Comparison of ENCODE assay signal across 21 cellular contexts in the genomic region with DNA sequence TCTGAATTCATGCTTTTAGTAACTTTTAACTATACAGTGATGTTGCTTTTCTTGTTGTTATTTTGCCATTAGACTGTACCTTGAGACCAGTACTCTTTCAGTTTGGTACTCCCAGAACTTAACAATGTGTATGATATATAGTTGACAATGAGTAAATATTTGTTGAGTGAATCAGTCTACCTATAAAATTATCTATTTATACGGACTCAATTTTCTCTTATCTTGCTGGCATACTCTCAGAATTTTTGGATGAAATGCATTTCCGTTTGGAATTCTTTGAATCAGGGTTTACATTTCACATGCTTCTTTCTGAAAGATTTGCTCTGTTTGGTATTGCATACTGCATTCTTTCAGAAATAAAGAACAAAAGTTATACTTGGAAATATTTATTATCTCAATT. TPM values are rescaled to one million over a fixed set of nuclear protein-coding genes. Genes with fewer than 3 reads are reported as not detected.
DNase-seq lines count a peak whose midpoint lies in the region; ATAC-seq, FAIRE-seq and TF ChIP-seq lines count a peak whose summit lies in the region.
"Had no signal": no experiment of that assay in that cellular context is flagged by ENCODE, and none has a peak within 500 bp of the region (broad histone marks: within the 10 kb centered on the region; RNA-seq: fewer than 3 reads in every experiment).

No MANE protein-coding gene starts in this region.

- dilution Hi-C loops in endothelial cell of umbilical vein (cut with MboI; ENCODE audit: extremely low pct_ligation_motif_present, low sequenced_read_pairs): no loop called here

- peak; percentile 14 for DNase-seq in DMS53 (lab: John Stamatoyannopoulos, UW)
- no peak for DNase-seq in DMS53 treated with DMSO at 0.1 percent for 48 hours (lab: John Stamatoyannopoulos, UW; ENCODE audit: unreplicated experiment)
- peak; percentile 86 for DNase-seq in PC-3
- no peak for DNase-seq in endothelial cell of umbilical vein (ENCODE audit: low read depth, low spot score)
- DNase-seq in GM13976 (ENCODE audit: low spot score): no peak
- DNase-seq in RCC 7860 (ENCODE audit: low spot score): no peak
- no peak for DNase-seq in nucleus accumbens (lab: John Stamatoyannopoulos, UW)
- DNase-seq: ACHN; C1 segment of cervical spinal cord; Calu3; CD4-positive, alpha-beta T cell; DMS 273 treated with DMSO at 0.1 percent for 48 hours; DMS79 treated with DMSO at 0.1 percent for 48 hours; EL had no signal

- intact Hi-C loops in PC-3 (cut with micrococcal nuclease) (loop anchor here (1.0 to 5.0 kb wide), 2 partner anchors 10 to 197 kb away; no protein-coding TSS in a partner anchor), endothelial cell of umbilical vein (cut with micrococcal nuclease) (no loop called here)

- TF ChIP-seq CTCF in PC-3 (conservative IDR thresholded peaks at IDR 0.05; ENCODE audit: low read depth, low read length) (no peak), endothelial cell of umbilical vein (IDR thresholded peaks at IDR 0.05; ENCODE audit: extremely low read depth in 1 of 2, insufficient read depth in 1 of 2, low read depth in 1 of 2, low read length in 2 of 2) (no peak), GM13976 (IDR thresholded peaks at IDR 0.05; ENCODE audit: borderline replicate concordance, control extremely low read depth, extremely low read depth, insufficient read depth, missing control alignments) (no peak)

- peaks cover 3% of the 10 kb centered on the region for H3F3A ChIP-seq in PC-3 (ENCODE audit: low read length, unreplicated experiment)

- H3K4me2 ChIP-seq in PC-3 (ENCODE audit: low read length) (peak overlapping the region; percentile 63), endothelial cell of umbilical vein (ENCODE audit: insufficient read depth, low read length) (no peak overlapping the region)

- POLR2A ChIA-PET in PC-3 (lab: Charles Lee; ENCODE audit: unreplicated experiment): no interaction called here
- POLR2A ChIA-PET in endothelial cell of umbilical vein (lab: Charles Lee): no interaction called here

- H2AFZ ChIP-seq in PC-3 (ENCODE audit: low read length) (no peak overlapping the region), endothelial cell of umbilical vein (ENCODE audit: low read depth, low read length) (no peak overlapping the region)

- peak overlapping the region; percentile 62 for H3K27ac ChIP-seq in PC-3 (ENCODE audit: low read length)
- peak overlapping the region; percentile 1 for H3K27ac ChIP-seq in endothelial cell of umbilical vein (ENCODE audit: insufficient read depth, low read depth, low read length)
- H3K27ac ChIP-seq: 22Rv1 had no signal

- H3K27me3 ChIP-seq in PC-3 (ENCODE audit: low read length) (no peaks in the 10 kb centered on the region), endothelial cell of umbilical vein (ENCODE audit: control insufficient read depth in 2 of 2, insufficient read depth in 2 of 2, low read length in 2 of 2) (no peaks in the 10 kb centered on the region)

- CTCF ChIA-PET in PC-3 (lab: Charles Lee) (no interaction called here), endothelial cell of umbilical vein (lab: Charles Lee) (no interaction called here)

- no peaks in the 10 kb centered on the region for H3K9me3 ChIP-seq in PC-3 (ENCODE audit: low read length)
- no peaks in the 10 kb centered on the region for H3K9me3 ChIP-seq in endothelial cell of umbilical vein (replicated peaks; ENCODE audit: control insufficient read depth, insufficient read depth, low read length)
- H3K9me3 ChIP-seq: HAP-1 had no signal

- in situ Hi-C loops in GM13976 (cut with MboI; ENCODE audit: low sequenced_read_pairs, unreplicated experiment): no loop called here

- peak; percentile 43 for FAIRE-seq in endothelial cell of umbilical vein (lab: Jason Lieb, UNC)
- FAIRE-seq in RCC 7860 (lab: Jason Lieb, UNC): no peak
- FAIRE-seq: G401.6, GM12891, GM19239, H1 had no signal

- H3K79me2 ChIP-seq in PC-3 (ENCODE audit: low read length): no peaks in the 10 kb centered on the region
- H3K79me2 ChIP-seq in endothelial cell of umbilical vein (ENCODE audit: control insufficient read depth, insufficient read depth, low read length): no peaks in the 10 kb centered on the region

- H3K9me1 ChIP-seq in endothelial cell of umbilical vein (replicated peaks; ENCODE audit: control insufficient read depth, extremely low read depth, insufficient read depth, low read length): no peaks in the 10 kb centered on the region

- BruUV-seq in PC-3 (replicated peaks; lab: Mats Ljungman, UMichigan) (no TSS peak), endothelial cell of umbilical vein (replicated peaks; lab: Mats Ljungman, UMichigan) (no TSS peak)

- no peak for TF ChIP-seq POLR2A in endothelial cell of umbilical vein (IDR thresholded peaks at IDR 0.05; ENCODE audit: low read depth, low read length)

- H3K4me1 ChIP-seq in PC-3 (ENCODE audit: insufficient read depth, low read length) (peaks cover 27% of the 10 kb centered on the region), endothelial cell of umbilical vein (ENCODE audit: control insufficient read depth, extremely low read depth, insufficient read depth, low read length) (peaks cover 7% of the 10 kb centered on the region)
- H3K4me1 ChIP-seq: HAP-1 had no signal

- no peaks in the 10 kb centered on the region for H3K9me2 ChIP-seq in PC-3 (replicated peaks; ENCODE audit: low read length)

- peak; percentile 90 for ATAC-seq in PC-3

- H3K9ac ChIP-seq in PC-3 (ENCODE audit: low read length): no peak overlapping the region
- H3K9ac ChIP-seq in endothelial cell of umbilical vein (replicated peaks; ENCODE audit: extremely low read depth, insufficient read depth, low read length): no peak overlapping the region

- H4K20me1 ChIP-seq in PC-3 (ENCODE audit: low read length): no peaks in the 10 kb centered on the region
- no peaks in the 10 kb centered on the region for H4K20me1 ChIP-seq in endothelial cell of umbilical vein (replicated peaks; ENCODE audit: control insufficient read depth, extremely low read depth, insufficient read depth, low read length)

- H3K4me3 ChIP-seq in PC-3 (ENCODE audit: low read length) (no peak overlapping the region), endothelial cell of umbilical vein (replicated peaks in 1 of 3; ENCODE audit: insufficient read depth in 1 of 3, low read depth in 1 of 3, low read length in 3 of 3) (no peak overlapping the region)
- H3K4me3 ChIP-seq: HAP-1 had no signal

- H3K36me3 ChIP-seq in PC-3 (ENCODE audit: low read depth, low read length) (no peaks in the 10 kb centered on the region), endothelial cell of umbilical vein (ENCODE audit: control insufficient read depth in 2 of 2, extremely low read depth in 1 of 2, insufficient read depth in 2 of 2, low read length in 2 of 2) (no peaks in the 10 kb centered on the region)
- H3K36me3 ChIP-seq: HAP-1 had no signal

TF ChIP-seq in endothelial cell of umbilical vein, 7 proteins besides CTCF, POLR2A, EP300 and RAD21:
- TF ChIP-seq EZH2 (IDR thresholded peaks at IDR 0.05; ENCODE audit: borderline replicate concordance, low read depth, low read length, severe bottlenecking) (no peak), JUN (IDR thresholded peaks at IDR 0.05; ENCODE audit: borderline replicate concordance, insufficient read depth, insufficient read length, low read depth) (no peak), MYC (IDR thresholded peaks at IDR 0.05; ENCODE audit: low read depth, low read length) (no peak), POLR2AphosphoS5 (IDR thresholded peaks at IDR 0.05; ENCODE audit: insufficient read depth, low read depth, low read length) (no peak), GATA2 (IDR thresholded peaks at IDR 0.05; ENCODE audit: insufficient read depth, insufficient read length, low read depth, low read length) (no peak), FOS (IDR thresholded peaks at IDR 0.05; ENCODE audit: borderline replicate concordance, insufficient read depth, low read length) (no peak)
- TF ChIP-seq, protein P1, sequence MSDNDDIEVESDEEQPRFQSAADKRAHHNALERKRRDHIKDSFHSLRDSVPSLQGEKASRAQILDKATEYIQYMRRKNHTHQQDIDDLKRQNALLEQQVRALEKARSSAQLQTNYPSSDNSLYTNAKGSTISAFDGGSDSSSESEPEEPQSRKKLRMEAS (IDR thresholded peaks at IDR 0.05; ENCODE audit: insufficient read depth, insufficient read length): no peak

RNA-seq across cellular contexts. Expression of a gene that starts 47.8 kb away (rescaled TPM):
- total RNA-seq in PC-3 (2014; rRNA removed) (0.11 TPM in 1 of 2 replicates, not detected in the other), endothelial cell of umbilical vein (22.7 and 31.9 TPM in 2 replicates)
- polyA plus RNA-seq in endothelial cell of umbilical vein: 27.1 and 33.7 TPM in 2 replicates
- 40.7 and 43.1 TPM in 2 replicates for polyA plus RNA-seq in endothelial cell of umbilical vein (2011; cell fraction: cytosol; rRNA removed)
- 23.9 and 34.4 TPM in 2 replicates for polyA plus RNA-seq in endothelial cell of umbilical vein (2011; cell fraction: nucleus; rRNA removed)
- polyA plus RNA-seq in endothelial cell of umbilical vein (2012): 34.1 and 35.1 TPM in 2 replicates
- 19.6 and 27.8 TPM in 2 replicates for polyA minus RNA-seq in endothelial cell of umbilical vein
- polyA minus RNA-seq in endothelial cell of umbilical vein (2011; cell fraction: cytosol; rRNA and poly(A)+ RNA removed): not detected
- polyA minus RNA-seq in endothelial cell of umbilical vein (2011; cell fraction: nucleus; rRNA and poly(A)+ RNA removed): 11.8 and 21.0 TPM in 2 replicates
- total RNA-seq: HT-29 had no signal

Comparison
In these comparisons a context has a peak if more than half of its experiments do, and no peak if none do; other contexts are left out.
1. DNase-seq: peak in DMS53 (single experiment) and PC-3 (single experiment); none in DMS53 treated with DMSO at 0.1 percent for 48 hours (single experiment), endothelial cell of umbilical vein (single experiment), GM13976 (single experiment), RCC 7860 (single experiment) and nucleus accumbens (0 of 56).
2. RNA of a gene that starts 47.8 kb away (total RNA-seq): 22.7 to 31.9 TPM in endothelial cell of umbilical vein; 0.11 TPM in PC-3; every median in the first group is over 10 times any median in the second.